In the genomic region with DNA sequence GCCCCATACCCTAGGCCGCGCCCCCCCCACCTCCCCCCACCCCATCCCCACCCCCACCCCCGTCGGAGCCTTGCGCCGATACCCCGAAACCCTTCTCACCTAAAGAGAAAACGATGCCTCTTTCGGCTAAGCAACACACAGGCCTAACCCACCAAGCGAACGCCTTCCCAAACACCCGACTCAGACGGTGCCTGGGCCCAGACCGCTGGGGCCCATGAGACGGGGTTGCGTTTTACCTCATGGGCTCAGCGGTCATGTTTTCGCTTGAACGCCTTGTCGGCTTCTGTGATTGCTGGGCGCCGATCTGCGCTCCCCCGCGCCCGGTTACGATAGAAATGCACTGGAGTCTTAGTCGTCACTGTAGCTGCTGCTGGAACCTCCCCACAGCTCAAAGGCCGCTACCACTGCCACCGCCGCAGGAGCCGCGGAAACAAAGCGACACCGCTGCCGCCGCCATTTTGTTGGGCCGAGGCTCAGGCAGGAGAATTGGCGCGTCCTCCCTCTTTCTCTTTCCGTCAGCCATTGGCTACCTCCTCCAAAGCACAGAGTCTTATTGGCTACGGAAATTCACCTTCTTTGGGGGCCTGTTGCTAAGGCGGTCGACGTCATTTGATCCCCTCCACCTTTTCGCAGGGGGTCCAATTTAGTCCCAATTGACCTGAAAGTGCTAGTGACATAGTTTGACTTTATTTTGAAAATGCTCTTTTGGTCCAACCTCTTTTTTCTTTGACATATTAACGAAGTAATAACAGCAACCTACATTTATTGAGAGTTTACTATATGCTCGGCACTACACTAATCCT, we compare ENCODE assay signal across 8 cellular contexts. TPM values are rescaled to one million over a fixed set of nuclear protein-coding genes. Genes with fewer than 3 reads are reported as not detected.
DNase-seq lines count a peak whose midpoint lies in the region; ATAC-seq and TF ChIP-seq lines count a peak whose summit lies in the region.

TSS of gene ATRX (minus strand) at position 471 of the 803 bp plus-strand sequence. CDS start at position 256, 215 bp downstream.

- peaks cover 3% of the 10 kb centered on the region for H3K4me1 Mint-ChIP-seq in activated T-helper 17 cell treated with anti-CD3 and anti-CD28 coated beads, Interleukin-2, amount 50 U/mL, for 72 hours
- H3K4me1 Mint-ChIP-seq in natural killer cell, result peaks cover 29 to 37% of the 10 kb centered on the region in 2 donors

- H3K9ac ChIP-seq in KMS-11, result peak within 1 kb of the TSS; percentile 100

- H3K27ac ChIP-seq in KMS-11, result peak within 1 kb of the TSS; percentile 100

- no peaks in the 10 kb centered on the region for H3K9me3 Mint-ChIP-seq in activated T-helper 17 cell treated with anti-CD3 and anti-CD28 coated beads, Interleukin-2, amount 50 U/mL, for 72 hours
- no peaks in the 10 kb centered on the region for H3K9me3 Mint-ChIP-seq in natural killer cell

- no peaks in the 10 kb centered on the region for H4K20me1 ChIP-seq in KMS-11 (ENCODE audit: insufficient read depth)

- intact Hi-C loops in natural killer cell (cut with micrococcal nuclease), result loop anchor here (2.0 kb wide), 1 partner anchor 113 kb away; the partner anchor contains the start of gene COX7B

- peak within 1 kb of the TSS; percentile 95 for H3K4me3 Mint-ChIP-seq in activated T-helper 17 cell treated with anti-CD3 and anti-CD28 coated beads, Interleukin-2, amount 50 U/mL, for 72 hours
- peak within 1 kb of the TSS; percentile 100 for H3K4me3 Mint-ChIP-seq in natural killer cell

- peak within 1 kb of the TSS; percentile 98 for H3K27ac Mint-ChIP-seq in activated T-helper 17 cell treated with anti-CD3 and anti-CD28 coated beads, Interleukin-2, amount 50 U/mL, for 72 hours
- H3K27ac Mint-ChIP-seq in natural killer cell, result peak within 1 kb of the TSS; percentile 97 to 100

- H3K79me2 ChIP-seq in KMS-11 (ENCODE audit: insufficient read depth, low read depth), result peaks cover 51% of the 10 kb centered on the region

- no peak for TF ChIP-seq CTCF in KMS-11 (conservative IDR thresholded peaks at IDR 0.05; ENCODE audit: low read depth, low read length)
- TF ChIP-seq CTCF in natural killer cell (IDR thresholded peaks at IDR 0.05), result no peak

- H3K36me3 ChIP-seq in KMS-11 (ENCODE audit: insufficient read depth), result no peaks in the 10 kb centered on the region

- H3K4me1 ChIP-seq in KMS-11 (ENCODE audit: low read depth, poor library complexity, severe bottlenecking), result peaks cover 37% of the 10 kb centered on the region

- H3K36me3 Mint-ChIP-seq in activated T-helper 17 cell treated with anti-CD3 and anti-CD28 coated beads, Interleukin-2, amount 50 U/mL, for 72 hours (ENCODE audit: low read depth), result peaks cover 14% of the 10 kb centered on the region
- peaks cover 6% of the 10 kb centered on the region for H3K36me3 Mint-ChIP-seq in natural killer cell

- peak within 1 kb of the TSS; percentile 80 for H3K4me2 ChIP-seq in KMS-11

- H3K27me3 Mint-ChIP-seq in activated T-helper 17 cell treated with anti-CD3 and anti-CD28 coated beads, Interleukin-2, amount 50 U/mL, for 72 hours, result no peaks in the 10 kb centered on the region
- H3K27me3 Mint-ChIP-seq in natural killer cell (ENCODE audit: low read depth in 2 of 2), result no peaks in the 10 kb centered on the region

- no peak within 1 kb of the TSS for H3K4me3 ChIP-seq in KMS-11 (IDR thresholded peaks at IDR 0.05; ENCODE audit: insufficient read depth, low read depth, low read length)

- no peaks in the 10 kb centered on the region for H3K27me3 ChIP-seq in KMS-11 (ENCODE audit: insufficient read depth, low read depth)

- DNase-seq in DMS153 treated with DMSO at 0.1 percent for 48 hours (lab: John Stamatoyannopoulos, UW; ENCODE audit: unreplicated experiment) (peak; percentile 52), RPMI8226 (peak; percentile 85), fibroblast of peridontal ligament (ENCODE audit: extremely low read depth) (peak; percentile 77), natural killer cell (peak; percentile 68)
- DNase-seq in stimulated activated naive CD4-positive, alpha-beta T cell treated with Interleukin-2 at 50 U/mL for 16 hours (lab: John Stamatoyannopoulos, UW), result peak; percentile 73

- H2AFZ ChIP-seq in KMS-11 (ENCODE audit: low read depth), result peak within 1 kb of the TSS; percentile 68

- ATAC-seq in GM21619 (IDR thresholded peaks at IDR 0.05; ENCODE audit: unreplicated experiment), result peak; percentile 96
- peak; percentile 92 for ATAC-seq in activated T-helper 17 cell treated with anti-CD3 and anti-CD28 coated beads, Interleukin-2, amount 50 U/mL, for 72 hours (replicated peaks)
- ATAC-seq in natural killer cell, result peak; percentile 91 to 94 (median 92)

RNA-seq across cellular contexts. Expression of gene ATRX, which starts in this region (rescaled TPM):
- total RNA-seq in activated T-helper 17 cell treated with anti-CD3 and anti-CD28 coated beads, Interleukin-2, amount 50 U/mL, for 72 hours, result 10 to 100 TPM; 70.2 to 74.5 TPM
- total RNA-seq in natural killer cell, result 100 to 1,000 TPM; 136 to 162 (median 159) TPM
